11 cellular contexts compared by ENCODE assay signal in the genomic region with DNA sequence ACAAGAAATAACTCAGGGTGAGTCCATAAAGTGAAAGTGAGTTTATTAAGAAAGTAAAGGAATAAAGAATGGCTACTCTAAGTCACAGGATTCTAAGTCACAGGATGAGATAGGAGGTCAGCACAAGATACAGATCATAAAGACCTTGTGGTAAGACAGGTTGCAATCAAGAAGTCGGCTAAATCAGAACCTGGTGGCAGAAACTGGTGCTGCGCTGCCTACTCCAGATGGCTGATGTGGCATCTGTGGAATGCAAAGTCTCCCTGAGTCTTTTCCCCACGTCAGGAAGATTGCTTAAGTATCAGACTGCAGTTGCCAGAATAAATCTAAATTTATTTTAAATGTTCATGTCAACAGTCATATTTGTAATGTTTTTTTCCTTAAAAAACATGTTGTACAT. TPM values are rescaled to one million over a fixed set of nuclear protein-coding genes. Genes with fewer than 3 reads are reported as not detected.
A peak's percentile ranks its signal among the peaks of the same experiment; 100 is the strongest.
DNase-seq lines count a peak whose midpoint lies in the region; ATAC-seq, FAIRE-seq and TF ChIP-seq lines count a peak whose summit lies in the region.
"Had no signal": no experiment of that assay in that cellular context is flagged by ENCODE, and none has a peak within 500 bp of the region (broad histone marks: within the 10 kb centered on the region; RNA-seq: fewer than 3 reads in every experiment).

No MANE protein-coding gene starts in this region.

- no peak overlapping the region for H4K8ac ChIP-seq in IMR-90 (ENCODE audit: low read depth in 2 of 2, low read length in 2 of 2)

- DNase-seq in AG09319 (ENCODE audit: extremely low read depth, low read depth) (peak; percentile 48), IMR-90 (peak; percentile 65), bronchial epithelial cell (ENCODE audit: low read depth) (peak; percentile 59), left lung (no peak), ecto neural progenitor cell (ENCODE audit: low spot score) (no peak), mucosa of gallbladder (ENCODE audit: low spot score) (no peak), iPS-NIHi7 (ENCODE audit: extremely low spot score) (no peak)
- DNase-seq: activated naive CD4-positive, alpha-beta T cell treated with anti-CD3 and anti-CD28 coated beads, Interleukin-2, amount 50 U/mL, for 16 hours; heart left ventricle; NCI-H1048 had no signal

- no peak overlapping the region for H3K23ac ChIP-seq in IMR-90 (ENCODE audit: low read depth, low read length)

- no peaks in the 10 kb centered on the region for H4K20me1 ChIP-seq in IMR-90 (ENCODE audit: insufficient read depth, low read length)

- no peak overlapping the region; the same call in 1 of the 2 replicates for H2BK120ac ChIP-seq in IMR-90 (ENCODE audit: low read depth, low read length)

- H3K4me3 ChIP-seq in IMR-90 (ENCODE audit: insufficient read depth, low read depth, low read length) (no peak overlapping the region), bronchial epithelial cell (ENCODE audit: low read depth, low read length) (no peak overlapping the region), left lung (no peak overlapping the region)
- H3K4me3 ChIP-seq: heart left ventricle had no signal

- H3K4me1 ChIP-seq in IMR-90 (ENCODE audit: control insufficient read depth, insufficient read depth, low read length) (peaks cover 9% of the 10 kb centered on the region; the same call in 1 of the 2 replicates), left lung (peaks cover 0 to 3% of the 10 kb centered on the region in 2 donors)

- WGBS in IMR-90 (ENCODE audit: extremely low coverage in 2 of 2, insufficient read length in 1 of 2), 2 experiments: no CpG with 5 or more reads among the region's 3 CpGs

- H3K18ac ChIP-seq in IMR-90 (ENCODE audit: low read depth, low read length): no peak overlapping the region

- H3K79me1 ChIP-seq in IMR-90 (ENCODE audit: low read depth in 1 of 2, low read length in 2 of 2): no peaks in the 10 kb centered on the region

- no peak overlapping the region for H3K4ac ChIP-seq in IMR-90 (ENCODE audit: low read depth, low read length)

- H3K27ac ChIP-seq in IMR-90 (ENCODE audit: insufficient read depth, low read length) (no peak overlapping the region), left lung (no peak overlapping the region)
- H3K27ac ChIP-seq: heart left ventricle had no signal

- peak overlapping the region; percentile 57 for H2AFZ ChIP-seq in IMR-90 (replicated peaks; ENCODE audit: low read length, poor library complexity)

- 0 out of 2 replicates have a peak overlapping the region, but pooled peaks have one; percentile 30 for H3K4me2 ChIP-seq in IMR-90 (ENCODE audit: low read depth, low read length)

- POLR2A ChIA-PET in IMR-90 (lab: Charles Lee; ENCODE audit: unreplicated experiment): no interaction called here

- no peak for TF ChIP-seq POLR2A in IMR-90 (IDR thresholded peaks at IDR 0.05; ENCODE audit: low read depth, low read length)

- H3K9me3 ChIP-seq in IMR-90 (ENCODE audit: control insufficient read depth, insufficient read depth, low read length) (no peaks in the 10 kb centered on the region), left lung (peaks cover 0 to 3% of the 10 kb centered on the region in 2 donors)
- H3K9me3 ChIP-seq: heart left ventricle had no signal

- H3K36me3 ChIP-seq in IMR-90 (ENCODE audit: control insufficient read depth, insufficient read depth, low read length) (no peaks in the 10 kb centered on the region), bronchial epithelial cell (ENCODE audit: control insufficient read depth, insufficient read depth, low read length) (no peaks in the 10 kb centered on the region), left lung (no peaks in the 10 kb centered on the region)
- H3K36me3 ChIP-seq: heart left ventricle had no signal

- no TSS peak for BruUV-seq in IMR-90 (replicated peaks; lab: Mats Ljungman, UMichigan)

- peaks cover under 1% of the 10 kb centered on the region for H3K27me3 ChIP-seq in IMR-90 (ENCODE audit: control insufficient read depth, insufficient read depth, low read length)
- H3K27me3 ChIP-seq in bronchial epithelial cell (ENCODE audit: control insufficient read depth, insufficient read depth, low read length): no peaks in the 10 kb centered on the region
- no peaks in the 10 kb centered on the region for H3K27me3 ChIP-seq in left lung
- H3K27me3 ChIP-seq: heart left ventricle had no signal

- no peak overlapping the region; the same call in 1 of the 2 replicates for H4K5ac ChIP-seq in IMR-90 (ENCODE audit: low read depth, low read length)

- intact Hi-C loops in IMR-90 (cut with micrococcal nuclease): loop anchor here (5.0 kb wide), 2 partner anchors 203 to 353 kb away; no protein-coding TSS in a partner anchor
- intact Hi-C loops in left lung (cut with DNase I): loop anchor here in 1 of 2 donors (2.0 kb wide), 1 partner anchor 50 kb away; no protein-coding TSS in a partner anchor

- in situ Hi-C loops in IMR-90 (cut with MboI; ENCODE audit: low sequenced_read_pairs): loop anchor here (5.0 kb wide), 1 partner anchor 48 kb away; no protein-coding TSS in a partner anchor

- TF ChIP-seq RAD21 in IMR-90 (IDR thresholded peaks at IDR 0.05; ENCODE audit: low read length): no peak

- peak; percentile 23 for TF ChIP-seq CTCF in AG09319 (IDR thresholded peaks at IDR 0.05; ENCODE audit: low read depth, low read length)
- peak; percentile 24; the same call in 1 of the 2 replicates for TF ChIP-seq CTCF in IMR-90 (conservative IDR thresholded peaks at IDR 0.05; ENCODE audit: low read depth, low read length)
- TF ChIP-seq CTCF in bronchial epithelial cell (IDR thresholded peaks at IDR 0.05; ENCODE audit: insufficient read depth, low read length, severe bottlenecking): peak; percentile 31
- TF ChIP-seq CTCF in left lung (IDR thresholded peaks at IDR 0.05): peak in 1 of 2 donors; percentile 21

- H2BK15ac ChIP-seq in IMR-90 (ENCODE audit: low read depth, low read length): no peak overlapping the region

- no peak overlapping the region for H2AK9ac ChIP-seq in IMR-90 (replicated peaks; ENCODE audit: low read depth, low read length, poor library complexity)

- no peak overlapping the region for H2AK5ac ChIP-seq in IMR-90 (ENCODE audit: low read depth, low read length)

- H4K91ac ChIP-seq in IMR-90 (ENCODE audit: insufficient read depth, low read depth, low read length): no peak overlapping the region

- no peak overlapping the region for H2BK20ac ChIP-seq in IMR-90 (ENCODE audit: low read depth, low read length)

- dilution Hi-C loops in IMR-90 (cut with HindIII; ENCODE audit: low sequenced_read_pairs, unreplicated experiment): no loop called here

- no peak overlapping the region for H3K9ac ChIP-seq in IMR-90 (ENCODE audit: low read depth, low read length)

- no peak overlapping the region for H2BK5ac ChIP-seq in IMR-90 (ENCODE audit: low read depth, low read length, poor library complexity, severe bottlenecking)

- CTCF ChIA-PET in IMR-90 (lab: Yijun Ruan, JAX): interaction anchor here (1.0 kb wide), 3 partner anchors 32 to 52 kb away, joined by 3 read pairs; no protein-coding TSS in a partner anchor

- FAIRE-seq in bronchial epithelial cell (lab: Jason Lieb, UNC): no peak

- no peak overlapping the region for H3K14ac ChIP-seq in IMR-90 (replicated peaks; ENCODE audit: low read depth, low read length)

- peak; percentile 55; the same call in 1 of the 2 replicates for ATAC-seq in IMR-90 (ENCODE audit: low read depth)
- peak; percentile 51 for ATAC-seq in left lung
- no peak for ATAC-seq in HG03354 (IDR thresholded peaks at IDR 0.05; ENCODE audit: poor library complexity, severe bottlenecking, unreplicated experiment)
- ATAC-seq: heart left ventricle had no signal

- H3K9me1 ChIP-seq in IMR-90 (ENCODE audit: insufficient read depth, low read length): no peaks in the 10 kb centered on the region; the same call in 1 of the 2 replicates

- H3K56ac ChIP-seq in IMR-90 (ENCODE audit: extremely low read depth, insufficient read depth, low read length): no peak overlapping the region

TF ChIP-seq in IMR-90, 13 proteins besides CTCF, POLR2A, EP300 and RAD21:
- TF ChIP-seq RCOR1 (IDR thresholded peaks at IDR 0.05; ENCODE audit: insufficient replicate concordance, low read length): no peak
- no peak for TF ChIP-seq SMC3 (IDR thresholded peaks at IDR 0.05; ENCODE audit: low read depth, low read length)
- peak; percentile 85 for TF ChIP-seq CEBPB (IDR thresholded peaks at IDR 0.05; ENCODE audit: low read depth, low read length)

RNA-seq across cellular contexts. Expression of a gene that starts 10.7 kb away (rescaled TPM):
- not detected in 2 replicates for total RNA-seq in IMR-90 (2012; rRNA removed)
- not detected in 2 replicates for polyA plus RNA-seq in IMR-90 (2012; rRNA removed)
- not detected in 2 replicates for polyA plus RNA-seq in IMR-90 (2012; cell fraction: cytosol; rRNA removed)
- polyA plus RNA-seq in IMR-90 (2012; cell fraction: nucleus; rRNA removed; ENCODE audit: low replicate concordance): not detected in 2 replicates
- under 0.01 and 0.26 TPM in 2 replicates for total RNA-seq in bronchial epithelial cell
- total RNA-seq in left lung: 1 to 10 TPM; 1.8 to 3.1 TPM
- 14.2 TPM for total RNA-seq in mucosa of gallbladder

RNA-seq across cellular contexts. Expression of a gene that starts 19.8 kb away (rescaled TPM):
- total RNA-seq in IMR-90 (2012; rRNA removed) (not detected in 2 replicates), bronchial epithelial cell (0.38 TPM in 1 of 2 replicates, not detected in the other), left lung (10 to 100 TPM; 14.3 to 20.8 TPM), mucosa of gallbladder (1.6 TPM)
- polyA plus RNA-seq in IMR-90 (2012; rRNA removed): not detected in 2 replicates
- polyA plus RNA-seq in IMR-90 (2012; cell fraction: cytosol; rRNA removed): 0.12 TPM in 1 of 2 replicates, not detected in the other
- 0.02 and 0.13 TPM in 2 replicates for polyA plus RNA-seq in IMR-90 (2012; cell fraction: nucleus; rRNA removed; ENCODE audit: low replicate concordance)

Comparison
In these comparisons a context has a peak if more than half of its experiments do, and no peak if none do; other contexts are left out.
1. DNase-seq: peak in AG09319 (single experiment), IMR-90 (single experiment) and bronchial epithelial cell (single experiment); none in left lung (0 of 2), ecto neural progenitor cell (single experiment), mucosa of gallbladder (single experiment) and iPS-NIHi7 (single experiment).